In the genomic region with DNA sequence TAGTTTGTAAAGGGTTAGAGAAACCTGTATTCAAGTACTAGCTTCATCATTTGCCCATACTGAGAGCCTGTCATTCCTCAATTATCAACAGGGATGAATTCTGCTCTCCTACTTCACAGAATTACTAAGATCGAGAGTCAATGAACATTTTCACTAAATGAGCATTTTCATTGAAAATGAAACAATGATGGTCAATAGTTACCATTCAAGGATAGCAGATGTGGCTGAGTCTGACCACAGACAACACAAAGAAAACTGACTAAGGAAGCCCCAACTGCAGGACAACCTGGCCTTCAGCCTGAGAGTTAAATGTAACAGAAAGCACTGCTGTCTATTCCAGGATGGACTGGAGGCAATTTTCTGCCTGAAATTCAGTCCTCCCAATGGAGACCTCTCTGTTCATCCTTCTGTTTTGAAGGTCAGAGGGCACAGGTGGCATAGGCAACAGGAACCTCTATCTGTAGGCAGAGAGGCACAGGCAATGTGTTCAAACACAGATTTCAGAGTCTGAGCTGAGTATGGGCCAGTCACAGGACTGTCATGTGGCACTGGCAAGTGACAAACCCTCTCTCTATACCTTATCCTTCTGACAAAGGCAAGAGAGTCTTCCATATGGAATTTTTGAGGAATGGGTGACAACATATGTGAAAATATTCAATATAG, we compare ENCODE assay signal across 11 cellular contexts. TPM values are rescaled to one million over a fixed set of nuclear protein-coding genes. Genes with fewer than 3 reads are reported as not detected.
DNase-seq lines count a peak whose midpoint lies in the region; ATAC-seq and TF ChIP-seq lines count a peak whose summit lies in the region.
"Had no signal": no experiment of that assay in that cellular context is flagged by ENCODE, and none has a peak within 500 bp of the region (broad histone marks: within the 10 kb centered on the region; RNA-seq: fewer than 3 reads in every experiment).

No MANE protein-coding gene starts in this region.

- no peak overlapping the region for H2BK12ac ChIP-seq in H9 (ENCODE audit: insufficient read length, low read depth, low read length)

- no peak overlapping the region for H3K14ac ChIP-seq in H9 (ENCODE audit: insufficient read depth, low read length)

- H4K5ac ChIP-seq in H9 (ENCODE audit: insufficient read length, low read depth, low read length), result no peak overlapping the region

- H3K9ac ChIP-seq in H9 (ENCODE audit: extremely low read depth, insufficient read length, low read length), result no peak overlapping the region

- no peak overlapping the region for H3K4me2 ChIP-seq in H9 (ENCODE audit: insufficient read depth, insufficient read length, low read length)

- POLR2A ChIA-PET in Panc1 (lab: Charles Lee), result interaction anchor here (0.6 to 0.7 kb wide), 3 partner anchors 13 to 109 kb away, joined by 3 to 9 read pairs (median 7); no protein-coding TSS in a partner anchor
- POLR2A ChIA-PET in naive thymus-derived CD4-positive, alpha-beta T cell (lab: Charles Lee), result interaction anchor here (0.6 to 2.9 kb wide), 14 partner anchors 18 to 266 kb away, joined by 3 to 15 read pairs (median 5); a partner anchor contains a TSS

- no TSS peak for BruUV-seq in Panc1 (replicated peaks; lab: Mats Ljungman, UMichigan)

- no peak overlapping the region for H3K56ac ChIP-seq in H9 (ENCODE audit: insufficient read length, low read depth, low read length)

- no peak overlapping the region for H3T11ph ChIP-seq in H9 (ENCODE audit: low read length)

- no peak overlapping the region for H4K91ac ChIP-seq in H9 (ENCODE audit: insufficient read length, low read depth, low read length)

- H4K8ac ChIP-seq in H9 (replicated peaks; ENCODE audit: insufficient read length, low read depth, low read length), result no peak overlapping the region

- no peak overlapping the region for H2AK5ac ChIP-seq in H9 (ENCODE audit: insufficient read length, low read length)

- no peak overlapping the region for H3K23ac ChIP-seq in H9 (ENCODE audit: insufficient read length, low read depth, low read length)

- no peaks in the 10 kb centered on the region for H3K27me3 Mint-ChIP-seq in naive thymus-derived CD4-positive, alpha-beta T cell
- H3K27me3 Mint-ChIP-seq in H9 (ENCODE audit: low read depth), result no peaks in the 10 kb centered on the region

- no peak overlapping the region for H2BK20ac ChIP-seq in H9 (ENCODE audit: low read depth, low read length, poor library complexity, severe bottlenecking)

- H3K4me3 Mint-ChIP-seq in naive thymus-derived CD4-positive, alpha-beta T cell, result no peak overlapping the region
- H3K4me3 Mint-ChIP-seq in H9, result no peak overlapping the region

- intact Hi-C loops in Panc1 (cut with micrococcal nuclease; ENCODE audit: unreplicated experiment), result loop anchor here (1.0 to 10.0 kb wide), 2 partner anchors 45 to 112 kb away; no protein-coding TSS in a partner anchor
- intact Hi-C loops in naive thymus-derived CD4-positive, alpha-beta T cell (cut with micrococcal nuclease), result loop anchor here (1.0 to 10.0 kb wide), 11 partner anchors 36 to 354 kb away; a partner anchor contains a TSS
- intact Hi-C loops in left cardiac atrium (cut with DNase I), result loop anchor here (5.0 to 10.0 kb wide), 2 partner anchors 142 to 154 kb away; a partner anchor contains a TSS

- 0 out of 2 replicates have a peak, but pooled peaks cover 2% of the 10 kb centered on the region for H3K79me2 ChIP-seq in H9 (ENCODE audit: insufficient read depth, low read length)

- peak overlapping the region in 3 of 9 donors; percentile 6 to 92 (median 63) for H3K27ac Mint-ChIP-seq in naive thymus-derived CD4-positive, alpha-beta T cell
- H3K27ac Mint-ChIP-seq in H9, result no peak overlapping the region

- in situ Hi-C loops in Panc1 (cut with HindIII; ENCODE audit: low pct_unique_long_range_greater_than_20kb, low sequenced_read_pairs), result loop anchor here (10.0 kb wide), 2 partner anchors 52 to 112 kb away; no protein-coding TSS in a partner anchor

- no peaks in the 10 kb centered on the region; the same call in 1 of the 2 replicates for H3K36me3 ChIP-seq in Panc1 (ENCODE audit: control insufficient read depth, insufficient read depth, low read length)
- peaks cover 0 to 68% (median 28%) of the 10 kb centered on the region in 3 experiments for H3K36me3 ChIP-seq in naive thymus-derived CD4-positive, alpha-beta T cell (ENCODE audit: control insufficient read depth in 2 of 3, insufficient read depth in 3 of 3, low read length in 3 of 3)

- H2BK15ac ChIP-seq in H9 (ENCODE audit: low read depth, low read length), result no peak overlapping the region

- no peaks in the 10 kb centered on the region for H3K23me2 ChIP-seq in H9 (ENCODE audit: insufficient read length, low read depth, low read length, poor library complexity, severe bottlenecking)

- H3K4me3 ChIP-seq in GM08714 (ENCODE audit: low read length) (peak overlapping the region; percentile 53; the same call in 1 of the 2 replicates), Panc1 (ENCODE audit: low read depth in 2 of 2, low read length in 2 of 2) (no peak overlapping the region)
- H3K4me3 ChIP-seq in naive thymus-derived CD4-positive, alpha-beta T cell (ENCODE audit: low read length), result no peak overlapping the region
- H3K4me3 ChIP-seq: lower lobe of right lung, thyroid gland had no signal

- no peaks in the 10 kb centered on the region for H4K20me1 ChIP-seq in H9 (ENCODE audit: control insufficient read depth, insufficient read depth, insufficient read length)

- no peak overlapping the region for H2BK120ac ChIP-seq in H9 (ENCODE audit: low read depth, low read length, poor library complexity, severe bottlenecking)

- H2BK5ac ChIP-seq in H9 (ENCODE audit: insufficient read length, low read length), result no peak overlapping the region

- DNase-seq in Panc1 (ENCODE audit: low read depth, low spot score) (no peak), H9 (no peak), left cardiac atrium (no peak), NAMALWA (ENCODE audit: low spot score) (no peak)
- no peak for DNase-seq in naive thymus-derived CD4-positive, alpha-beta T cell
- DNase-seq: activated gamma-delta T cell, lower lobe of right lung had no signal

- TF ChIP-seq CTCF in Panc1 (IDR thresholded peaks at IDR 0.05) (no peak), H9 (conservative IDR thresholded peaks at IDR 0.05) (no peak)

- no peak overlapping the region for H3K18ac ChIP-seq in H9 (ENCODE audit: insufficient read length, low read depth, low read length)

- ATAC-seq in GM19467 (IDR thresholded peaks at IDR 0.05; ENCODE audit: unreplicated experiment) (peak; percentile 49), Panc1 (peak; percentile 29), left cardiac atrium (no peak), HG02678 (IDR thresholded peaks at IDR 0.05; ENCODE audit: unreplicated experiment) (no peak)
- ATAC-seq in naive thymus-derived CD4-positive, alpha-beta T cell, result peak; percentile 35

- no CpG with 5 or more reads among the region's 1 CpG for WGBS in H9 (ENCODE audit: extremely low coverage, insufficient read length, low lambda C conversion rate)

- H3K36me3 Mint-ChIP-seq in naive thymus-derived CD4-positive, alpha-beta T cell, result peaks cover 3 to 25% (median 4%) of the 10 kb centered on the region in 5 donors
- H3K36me3 Mint-ChIP-seq in H9 (ENCODE audit: insufficient read depth in 1 of 3, low read depth in 3 of 3), result peaks cover 31 to 45% (median 43%) of the 10 kb centered on the region in 3 experiments; a peak in 6 of 7 replicates

- CTCF ChIA-PET in Panc1 (lab: Charles Lee), result interaction anchor here (0.5 to 1.9 kb wide), 24 partner anchors 9 to 190 kb away, joined by 3 to 12 read pairs (median 4); a partner anchor contains a TSS
- CTCF ChIA-PET in naive thymus-derived CD4-positive, alpha-beta T cell (lab: Charles Lee), result interaction anchor here (0.6 to 5.3 kb wide), 38 partner anchors 9 to 354 kb away, joined by 3 to 54 read pairs (median 5); a partner anchor contains a TSS

- peaks cover 0 to 2% (median 0%) of the 10 kb centered on the region in 11 donors for H3K9me3 Mint-ChIP-seq in naive thymus-derived CD4-positive, alpha-beta T cell
- H3K9me3 Mint-ChIP-seq in H9, result no peaks in the 10 kb centered on the region

- no peaks in the 10 kb centered on the region for H3K79me1 ChIP-seq in H9 (ENCODE audit: insufficient read depth, low read depth, low read length, poor library complexity, severe bottlenecking)

- no peaks in the 10 kb centered on the region for H3K27me3 ChIP-seq in Panc1 (ENCODE audit: control insufficient read depth, insufficient read depth, low read length)
- H3K27me3 ChIP-seq in naive thymus-derived CD4-positive, alpha-beta T cell (ENCODE audit: control insufficient read depth in 2 of 2, insufficient read depth in 2 of 2, low read length in 2 of 2), result no peaks in the 10 kb centered on the region
- no peaks in the 10 kb centered on the region for H3K27me3 ChIP-seq in H9 (ENCODE audit: insufficient read depth, low read length)
- H3K27me3 ChIP-seq: thyroid gland had no signal

- peaks cover 4 to 15% (median 6%) of the 10 kb centered on the region in 7 donors for H3K4me1 Mint-ChIP-seq in naive thymus-derived CD4-positive, alpha-beta T cell
- peaks cover 36% of the 10 kb centered on the region in 2 experiments for H3K4me1 Mint-ChIP-seq in H9

- H2AFZ ChIP-seq in H9 (ENCODE audit: low read length), result no peak overlapping the region

- H3K4ac ChIP-seq in H9 (ENCODE audit: low read depth, low read length), result no peak overlapping the region

- H3K27ac ChIP-seq in Panc1 (ENCODE audit: low read length) (no peak overlapping the region), H9 (ENCODE audit: insufficient read length, low read depth, low read length) (no peak overlapping the region)
- no peak overlapping the region for H3K27ac ChIP-seq in naive thymus-derived CD4-positive, alpha-beta T cell (ENCODE audit: low read depth, low read length)
- H3K27ac ChIP-seq: lower lobe of right lung, thyroid gland had no signal

- H3K4me1 ChIP-seq in Panc1 (ENCODE audit: control insufficient read depth, insufficient read depth, low read length) (peaks cover 17% of the 10 kb centered on the region), H9 (ENCODE audit: insufficient read depth, low read length) (peaks cover 3% of the 10 kb centered on the region; the same call in 1 of the 2 replicates)
- no peaks in the 10 kb centered on the region for H3K4me1 ChIP-seq in naive thymus-derived CD4-positive, alpha-beta T cell (ENCODE audit: control insufficient read depth in 2 of 2, insufficient read depth in 2 of 2, low read length in 2 of 2)

- H3K9me3 ChIP-seq in Panc1 (ENCODE audit: control insufficient read depth, insufficient read depth, low read depth, low read length), result no peaks in the 10 kb centered on the region
- no peaks in the 10 kb centered on the region for H3K9me3 ChIP-seq in naive thymus-derived CD4-positive, alpha-beta T cell (ENCODE audit: control insufficient read depth in 2 of 3, low read length in 3 of 3)
- H3K9me3 ChIP-seq in H9 (ENCODE audit: control insufficient read depth, low read depth, low read length), result no peaks in the 10 kb centered on the region
- H3K9me3 ChIP-seq: lower lobe of right lung, thyroid gland had no signal

RNA-seq across cellular contexts. Expression of a gene that starts 19.5 kb away (rescaled TPM):
- total RNA-seq in Panc1 (2021; ENCODE audit: unreplicated experiment), result 108 TPM
- 83.8 TPM for polyA plus RNA-seq in Panc1 (2012; ENCODE audit: insufficient read length)
- total RNA-seq in naive thymus-derived CD4-positive, alpha-beta T cell, result 100 to 1,000 TPM in 2 of 5 experiments, 10 to 100 TPM in 3; 22.3 to 228 (median 81.6) TPM
- 1 to 10 TPM; 1.3 to 2.3 TPM for polyA plus RNA-seq in naive thymus-derived CD4-positive, alpha-beta T cell
- total RNA-seq in H9 (2021), result 227 and 237 TPM in 2 replicates
- 1 to 10 TPM; 6.6 to 9.8 TPM for total RNA-seq in left cardiac atrium

RNA-seq across cellular contexts. Expression of a gene that starts 34.7 kb away (rescaled TPM):
- total RNA-seq in Panc1 (2021; ENCODE audit: unreplicated experiment), result 11.9 TPM
- polyA plus RNA-seq in Panc1 (2012; ENCODE audit: insufficient read length), result 9.1 TPM
- 10 to 100 TPM in 3 of 5 experiments, 1 to 10 TPM in 2; 7.5 to 12.8 (median 11.3) TPM for total RNA-seq in naive thymus-derived CD4-positive, alpha-beta T cell
- polyA plus RNA-seq in naive thymus-derived CD4-positive, alpha-beta T cell, result 1 to 10 TPM; 3.3 to 4.5 TPM
- total RNA-seq in H9 (2021), result 16.6 and 18.8 TPM in 2 replicates
- 1 to 10 TPM in 1 of 2 donors, under 1 TPM in 1; 0.85 to 1.3 TPM for total RNA-seq in left cardiac atrium

RNA-seq across cellular contexts. Expression of a gene that starts 37.2 kb away (rescaled TPM):
- 55.7 TPM for total RNA-seq in Panc1 (2021; ENCODE audit: unreplicated experiment)
- 52.2 TPM for polyA plus RNA-seq in Panc1 (2012; ENCODE audit: insufficient read length)
- total RNA-seq in naive thymus-derived CD4-positive, alpha-beta T cell, result 1 to 10 TPM in 1 of 5 experiments, under 1 TPM in 2, not detected in 2; 0.69 to 3.0 (median 0.79) TPM
- polyA plus RNA-seq in naive thymus-derived CD4-positive, alpha-beta T cell, result not detected
- 46.4 and 50.7 TPM in 2 replicates for total RNA-seq in H9 (2021)
- total RNA-seq in left cardiac atrium, result 1 to 10 TPM; 3.5 to 3.7 TPM

RNA-seq across cellular contexts. Expression of a gene that starts 43.5 kb away (rescaled TPM):
- total RNA-seq in Panc1 (2021; ENCODE audit: unreplicated experiment), result 1,475 TPM
- 1,113 TPM for polyA plus RNA-seq in Panc1 (2012; ENCODE audit: insufficient read length)
- total RNA-seq in naive thymus-derived CD4-positive, alpha-beta T cell, result 1,000 to 10,000 TPM; 1,887 to 3,452 (median 3,095) TPM
- polyA plus RNA-seq in naive thymus-derived CD4-positive, alpha-beta T cell, result 1,000 to 10,000 TPM; 5,029 to 6,337 TPM
- total RNA-seq in H9 (2021), result 2,008 and 2,053 TPM in 2 replicates
- total RNA-seq in left cardiac atrium, result 100 to 1,000 TPM; 894 to 914 TPM

RNA-seq across cellular contexts. Expression of a gene that starts 45.6 kb away (rescaled TPM):
- 284 TPM for total RNA-seq in Panc1 (2021; ENCODE audit: unreplicated experiment)
- 260 TPM for polyA plus RNA-seq in Panc1 (2012; ENCODE audit: insufficient read length)
- total RNA-seq in naive thymus-derived CD4-positive, alpha-beta T cell, result 10 to 100 TPM; 11.0 to 50.2 (median 16.4) TPM
- 10 to 100 TPM; 12.2 to 19.2 TPM for polyA plus RNA-seq in naive thymus-derived CD4-positive, alpha-beta T cell
- 189 and 190 TPM in 2 replicates for total RNA-seq in H9 (2021)
- 10 to 100 TPM; 37.2 to 53.8 TPM for total RNA-seq in left cardiac atrium

Comparison
In these comparisons a context has a peak if more than half of its experiments do, and no peak if none do; other contexts are left out.
1. ATAC-seq: peak in GM19467 (single experiment), Panc1 (single experiment) and naive thymus-derived CD4-positive, alpha-beta T cell (single experiment); none in left cardiac atrium (0 of 2) and HG02678 (single experiment).
2. RNA of a gene that starts 37.2 kb away (total RNA-seq): 55.7 TPM in Panc1 (single experiment) and 46.4 to 50.7 TPM in H9; 3.5 to 3.7 TPM in left cardiac atrium and 0.69 to 3.0 TPM in naive thymus-derived CD4-positive, alpha-beta T cell; every median in the first group is over 10 times any median in the second.